In the genomic region with DNA sequence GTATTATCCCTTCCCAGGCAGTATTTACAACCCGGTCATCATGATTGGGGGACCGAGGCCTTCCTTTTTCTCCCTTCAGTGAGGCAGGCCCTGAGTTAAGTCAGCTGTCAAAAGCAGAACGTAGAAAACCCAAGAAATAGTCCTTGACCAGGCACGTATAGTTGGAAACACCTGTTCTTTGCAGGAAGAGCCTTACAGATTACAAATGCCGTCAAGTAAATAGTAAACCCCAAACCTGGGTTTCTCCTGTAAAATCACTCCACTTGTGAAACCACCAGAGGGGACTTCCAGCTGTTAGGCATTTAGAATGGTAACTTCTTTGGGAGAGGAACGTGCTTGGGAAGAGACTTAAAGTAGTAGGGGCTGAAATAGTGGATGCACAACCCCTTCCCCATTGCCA, we compare ENCODE assay signal across 9 cellular contexts. TPM values are rescaled to one million over a fixed set of nuclear protein-coding genes. Genes with fewer than 3 reads are reported as not detected.
DNase-seq lines count a peak whose midpoint lies in the region; ATAC-seq, FAIRE-seq and TF ChIP-seq lines count a peak whose summit lies in the region.
"Had no signal": no experiment of that assay in that cellular context is flagged by ENCODE, and none has a peak within 500 bp of the region (broad histone marks: within the 10 kb centered on the region; RNA-seq: fewer than 3 reads in every experiment).

No MANE protein-coding gene starts in this region.

- no peaks in the 10 kb centered on the region for H3K36me3 Mint-ChIP-seq in IgD-negative memory B cell
- H3K36me3 Mint-ChIP-seq in natural killer cell treated with Interleukin-12 subunit alpha and Interleukin-12 subunit beta and Interleukin-15 and Interleukin-18, amount 100 ng/mL, for 72 hours: peaks cover 17% of the 10 kb centered on the region

- no peak for TF ChIP-seq RAD21 in K562 (CRISPR knock-in tag; conservative IDR thresholded peaks at IDR 0.05 in 1 of 2, IDR thresholded peaks at IDR 0.05 in 1 of 2)

- intact Hi-C loops in K562 (cut with micrococcal nuclease): loop anchor here (5.0 kb wide), 1 partner anchor 139 kb away; the partner anchor contains the start of gene HDGFL3
- intact Hi-C loops in mucosa of descending colon (cut with DNase I, micrococcal nuclease): no loop called here

- peaks cover 8% of the 10 kb centered on the region for H3K9me3 ChIP-seq in K562 (replicated peaks; ENCODE audit: control insufficient read depth, insufficient read depth, low read depth, low read length)
- H3K9me3 ChIP-seq in mucosa of descending colon: peaks cover 2% of the 10 kb centered on the region

- no peaks in the 10 kb centered on the region for H3K27me3 ChIP-seq in K562 (ENCODE audit: control insufficient read depth in 2 of 2, insufficient read depth in 2 of 2, low read length in 2 of 2)

- H3K4me1 Mint-ChIP-seq in IgD-negative memory B cell: peaks cover 5 to 16% (median 14%) of the 10 kb centered on the region in 3 donors
- peaks cover 5 to 20% of the 10 kb centered on the region in 2 donors for H3K4me1 Mint-ChIP-seq in natural killer cell treated with Interleukin-12 subunit alpha and Interleukin-12 subunit beta and Interleukin-15 and Interleukin-18, amount 100 ng/mL, for 72 hours (ENCODE audit: low read depth in 2 of 2)

- peak overlapping the region; percentile 89 for H3K27ac ChIP-seq in 22Rv1
- H3K27ac ChIP-seq in K562 (ENCODE audit: extremely low read depth, low read depth, low read length): peak overlapping the region; percentile 92; the same call in 2 of the 3 replicates

- 85% methylated on average over 6 of the region's 6 CpGs for WGBS in K562 (ENCODE audit: insufficient coverage, low coverage, missing lambda C conversion rate)

- peak overlapping the region; percentile 94 for H2AFZ ChIP-seq in K562 (ENCODE audit: low read depth, low read length)

- TF ChIP-seq CTCF in 22Rv1 (IDR thresholded peaks at IDR 0.05) (no peak), K562 (IDR thresholded peaks at IDR 0.05 in 2 of 3, conservative IDR thresholded peaks at IDR 0.05 in 1 of 3; ENCODE audit: insufficient read depth in 2 of 3, low read depth in 1 of 3, low read length in 3 of 3) (no peak), mucosa of descending colon (IDR thresholded peaks at IDR 0.05) (no peak)

- CTCF ChIA-PET in K562 (lab: Yijun Ruan, JAX; ENCODE audit: low intra/inter-chr PET ratio): no interaction called here

- peaks cover 22% of the 10 kb centered on the region for H3K36me3 ChIP-seq in K562 (ENCODE audit: control insufficient read depth, insufficient read depth, low read length)
- H3K36me3 ChIP-seq in mucosa of descending colon (ENCODE audit: low read depth): no peaks in the 10 kb centered on the region

- ATAC-seq in K562: no peak
- ATAC-seq in natural killer cell treated with Interleukin-12 subunit alpha and Interleukin-12 subunit beta and Interleukin-15 and Interleukin-18, amount 100 ng/mL, for 72 hours: no peak
- no peak for ATAC-seq in GM21360 (IDR thresholded peaks at IDR 0.05; ENCODE audit: unreplicated experiment)
- ATAC-seq in mucosa of descending colon: no peak

- no peak for TF ChIP-seq EP300 in K562 (IDR thresholded peaks at IDR 0.05; ENCODE audit: low read length)

- peaks cover 0 to 4% (median 3%) of the 10 kb centered on the region in 3 donors for H3K9me3 Mint-ChIP-seq in IgD-negative memory B cell
- no peaks in the 10 kb centered on the region for H3K9me3 Mint-ChIP-seq in natural killer cell treated with Interleukin-12 subunit alpha and Interleukin-12 subunit beta and Interleukin-15 and Interleukin-18, amount 100 ng/mL, for 72 hours

- in situ Hi-C loops in K562 (cut with MboI): no loop called here

- H3K4me3 Mint-ChIP-seq in IgD-negative memory B cell: peak overlapping the region; percentile 62 to 91 (median 81)
- peak overlapping the region; percentile 66 for H3K4me3 Mint-ChIP-seq in natural killer cell treated with Interleukin-12 subunit alpha and Interleukin-12 subunit beta and Interleukin-15 and Interleukin-18, amount 100 ng/mL, for 72 hours

- H3K4me2 ChIP-seq in K562 (ENCODE audit: insufficient read depth, low read length): peak overlapping the region; percentile 91; the same call in 1 of the 2 replicates

- no peak for FAIRE-seq in K562 (lab: Jason Lieb, UNC)

- peaks cover 40% of the 10 kb centered on the region for H3K79me2 ChIP-seq in K562 (ENCODE audit: control insufficient read depth, insufficient read depth, low read length)

- H3K9ac ChIP-seq in K562 (ENCODE audit: insufficient read depth in 1 of 2, low read depth in 2 of 2, low read length in 2 of 2): peak overlapping the region in 1 of 2 experiments; percentile 93; a peak in 1 of 4 replicates

- no peaks in the 10 kb centered on the region for H3K9me1 ChIP-seq in K562 (ENCODE audit: control insufficient read depth, insufficient read depth, low read length)

- peaks cover 9 to 19% of the 10 kb centered on the region in 2 experiments for H3K4me1 ChIP-seq in K562 (replicated peaks in 1 of 2; ENCODE audit: control insufficient read depth in 2 of 2, insufficient read depth in 2 of 2, low read length in 2 of 2)
- H3K4me1 ChIP-seq in mucosa of descending colon (ENCODE audit: low read depth): peaks cover 24% of the 10 kb centered on the region

- H3K27me3 Mint-ChIP-seq in IgD-negative memory B cell: no peaks in the 10 kb centered on the region
- H3K27me3 Mint-ChIP-seq in natural killer cell treated with Interleukin-12 subunit alpha and Interleukin-12 subunit beta and Interleukin-15 and Interleukin-18, amount 100 ng/mL, for 72 hours: no peaks in the 10 kb centered on the region

- H4K20me1 ChIP-seq in K562 (replicated peaks; ENCODE audit: control insufficient read depth, insufficient read depth, low read length): peaks cover 17% of the 10 kb centered on the region; the same call in 1 of the 2 replicates

- TF ChIP-seq POLR2A in K562 (conservative IDR thresholded peaks at IDR 0.05): no peak

- POLR2A ChIA-PET in K562 (lab: Yijun Ruan, JAX): interaction anchor here (1.1 to 2.1 kb wide), 2 partner anchors 10 to 41 kb away, joined by 3 to 6 read pairs; no protein-coding TSS in a partner anchor

- H3K27ac Mint-ChIP-seq in IgD-negative memory B cell: peak overlapping the region in 2 of 3 donors; percentile 60 to 82
- peak overlapping the region; percentile 66 to 67 for H3K27ac Mint-ChIP-seq in natural killer cell treated with Interleukin-12 subunit alpha and Interleukin-12 subunit beta and Interleukin-15 and Interleukin-18, amount 100 ng/mL, for 72 hours

- no TSS peak for BruUV-seq in K562 (replicated peaks; lab: Mats Ljungman, UMichigan)

- H3K4me3 ChIP-seq in K562: no peak overlapping the region
- H3K4me3 ChIP-seq in mucosa of descending colon: no peak overlapping the region

- DNase-seq in K562 (ENCODE audit: extremely low read depth in 1 of 4, low spot score in 3 of 4): no peak
- no peak for DNase-seq in natural killer cell treated with Interleukin-12 subunit alpha and Interleukin-12 subunit beta and Interleukin-15 and Interleukin-18, amount 100 ng/mL, for 72 hours (ENCODE audit: low spot score)
- no peak for DNase-seq in mucosa of descending colon
- no peak for DNase-seq in HK-2 (ENCODE audit: unreplicated experiment)
- no peak for DNase-seq in NCI-H1105 treated with DMSO at 0.1 percent for 48 hours (lab: John Stamatoyannopoulos, UW)
- DNase-seq: NCI-H187 had no signal

RNA-seq across cellular contexts. Expression of gene BTBD1, which starts 1.0 kb away (rescaled TPM):
- polyA plus RNA-seq in IgD-negative memory B cell (49.7 TPM), K562 (2011; rRNA removed) (91.7 and 106 TPM in 2 replicates), K562 (2014; fragmentation: Illumina TruSeq; extraction: Trizol) (89.5 and 94.1 TPM in 2 replicates), K562 (2014; fragmentation: Nextera tagmentation; extraction: Ambion mirVana) (10 to 100 TPM; 19.4 to 27.2 TPM), K562 (2014; rRNA removed) (73.6 and 74.9 TPM in 2 replicates)
- total RNA-seq in K562 (2011; cell fraction: chromatin; rRNA removed; ENCODE audit: low replicate concordance): 36.3 and 67.9 TPM in 2 replicates
- total RNA-seq in K562 (2011; cell fraction: nucleolus; rRNA removed): 28.7 and 30.3 TPM in 2 replicates
- 50.4 and 78.1 TPM in 2 replicates for total RNA-seq in K562 (2011; cell fraction: nucleoplasm; rRNA removed)
- total RNA-seq in K562 (2014; rRNA removed) (89.1 and 90.4 TPM in 2 replicates), K562 (2014; rRNA removed; fragmentation: Illumina TruSeq; extraction: Trizol) (97.6 and 107 TPM in 2 replicates), K562 (2015; rRNA removed; fragmentation: Illumina TruSeq; extraction: Trizol) (87.4 and 93.4 TPM in 2 replicates), K562 (2021) (75.8 and 77.3 TPM in 2 replicates), mucosa of descending colon (10 to 100 TPM; 50.9 to 57.8 (median 53.7) TPM)
- 42.8 and 47.8 TPM in 2 replicates for polyA plus RNA-seq in K562 (2011; cell fraction: cytosol; rRNA removed)
- polyA plus RNA-seq in K562 (2011; cell fraction: nucleus; rRNA removed): 32.2 and 50.2 TPM in 2 replicates
- polyA plus RNA-seq in K562 (2012): 58.8 and 59.6 TPM in 2 replicates
- polyA minus RNA-seq in K562 (2011; rRNA and poly(A)+ RNA removed): 134 and 142 TPM in 2 replicates
- 66.7 and 84.5 TPM in 2 replicates for polyA minus RNA-seq in K562 (2011; cell fraction: cytosol; rRNA and poly(A)+ RNA removed)
- polyA minus RNA-seq in K562 (2011; cell fraction: nucleus; rRNA and poly(A)+ RNA removed): 32.2 and 51.5 TPM in 2 replicates
- 10 to 100 TPM; 63.3 to 71.9 TPM for total RNA-seq in natural killer cell treated with Interleukin-12 subunit alpha and Interleukin-12 subunit beta and Interleukin-15 and Interleukin-18, amount 100 ng/mL, for 72 hours

RNA-seq across cellular contexts. Expression of gene TM6SF1, which starts 39.4 kb away (rescaled TPM):
- polyA plus RNA-seq in IgD-negative memory B cell (0.29 TPM), K562 (2011; rRNA removed) (1.0 and 6.1 TPM in 2 replicates), K562 (2014; fragmentation: Illumina TruSeq; extraction: Trizol) (3.5 and 4.4 TPM in 2 replicates), K562 (2014; fragmentation: Nextera tagmentation; extraction: Ambion mirVana) (1 to 10 TPM; 5.2 to 5.6 TPM), K562 (2014; rRNA removed) (2.9 and 4.5 TPM in 2 replicates)
- total RNA-seq in K562 (2011; cell fraction: chromatin; rRNA removed; ENCODE audit: low replicate concordance): 3.2 and 5.4 TPM in 2 replicates
- total RNA-seq in K562 (2011; cell fraction: nucleolus; rRNA removed): 2.3 and 3.0 TPM in 2 replicates
- total RNA-seq in K562 (2011; cell fraction: nucleoplasm; rRNA removed): 1.7 and 2.9 TPM in 2 replicates
- total RNA-seq in K562 (2014; rRNA removed) (1.8 and 3.3 TPM in 2 replicates), K562 (2014; rRNA removed; fragmentation: Illumina TruSeq; extraction: Trizol) (4.4 and 4.6 TPM in 2 replicates), K562 (2015; rRNA removed; fragmentation: Illumina TruSeq; extraction: Trizol) (1.1 and 1.3 TPM in 2 replicates), K562 (2021) (2.7 and 4.1 TPM in 2 replicates), mucosa of descending colon (1 to 10 TPM; 1.2 to 4.9 (median 1.5) TPM)
- 0.34 and 2.9 TPM in 2 replicates for polyA plus RNA-seq in K562 (2011; cell fraction: cytosol; rRNA removed)
- polyA plus RNA-seq in K562 (2011; cell fraction: nucleus; rRNA removed): 1.5 and 9.2 TPM in 2 replicates
- polyA plus RNA-seq in K562 (2012): 2.7 and 34.9 TPM in 2 replicates
- 0.35 and 2.2 TPM in 2 replicates for polyA minus RNA-seq in K562 (2011; rRNA and poly(A)+ RNA removed)
- polyA minus RNA-seq in K562 (2011; cell fraction: cytosol; rRNA and poly(A)+ RNA removed): 1.0 TPM in 1 of 2 replicates, not detected in the other
- polyA minus RNA-seq in K562 (2011; cell fraction: nucleus; rRNA and poly(A)+ RNA removed): 0.54 and 4.1 TPM in 2 replicates
- total RNA-seq in natural killer cell treated with Interleukin-12 subunit alpha and Interleukin-12 subunit beta and Interleukin-15 and Interleukin-18, amount 100 ng/mL, for 72 hours: 10 to 100 TPM; 15.0 to 23.7 TPM

RNA-seq across cellular contexts. Expression of gene C15orf40, which starts 56.6 kb away (rescaled TPM):
- 54.5 TPM for polyA plus RNA-seq in IgD-negative memory B cell
- 46.2 and 54.6 TPM in 2 replicates for total RNA-seq in K562 (2011; cell fraction: chromatin; rRNA removed; ENCODE audit: low replicate concordance)
- total RNA-seq in K562 (2011; cell fraction: nucleolus; rRNA removed): 35.3 and 48.2 TPM in 2 replicates
- total RNA-seq in K562 (2011; cell fraction: nucleoplasm; rRNA removed): 49.2 and 71.3 TPM in 2 replicates
- total RNA-seq in K562 (2014; rRNA removed): 15.9 and 18.4 TPM in 2 replicates
- total RNA-seq in K562 (2014; rRNA removed; fragmentation: Illumina TruSeq; extraction: Trizol): 30.3 and 33.7 TPM in 2 replicates
- 13.6 and 22.1 TPM in 2 replicates for total RNA-seq in K562 (2015; rRNA removed; fragmentation: Illumina TruSeq; extraction: Trizol)
- 22.9 and 27.0 TPM in 2 replicates for total RNA-seq in K562 (2021)
- polyA plus RNA-seq in K562 (2011; rRNA removed): 21.4 and 27.0 TPM in 2 replicates
- polyA plus RNA-seq in K562 (2011; cell fraction: cytosol; rRNA removed): 13.7 and 19.6 TPM in 2 replicates
- polyA plus RNA-seq in K562 (2011; cell fraction: nucleus; rRNA removed): 18.6 and 24.1 TPM in 2 replicates
- 28.6 and 37.1 TPM in 2 replicates for polyA plus RNA-seq in K562 (2012)
- polyA plus RNA-seq in K562 (2014; fragmentation: Illumina TruSeq; extraction: Trizol): 23.2 and 33.9 TPM in 2 replicates
- 10 to 100 TPM; 49.9 to 52.0 TPM for polyA plus RNA-seq in K562 (2014; fragmentation: Nextera tagmentation; extraction: Ambion mirVana)
- polyA plus RNA-seq in K562 (2014; rRNA removed): 21.8 and 29.6 TPM in 2 replicates
- polyA minus RNA-seq in K562 (2011; rRNA and poly(A)+ RNA removed): 13.9 and 15.5 TPM in 2 replicates
- polyA minus RNA-seq in K562 (2011; cell fraction: cytosol; rRNA and poly(A)+ RNA removed): 4.8 and 6.3 TPM in 2 replicates
- polyA minus RNA-seq in K562 (2011; cell fraction: nucleus; rRNA and poly(A)+ RNA removed): 25.8 and 31.9 TPM in 2 replicates
- 10 to 100 TPM; 23.7 to 25.5 TPM for total RNA-seq in natural killer cell treated with Interleukin-12 subunit alpha and Interleukin-12 subunit beta and Interleukin-15 and Interleukin-18, amount 100 ng/mL, for 72 hours
- total RNA-seq in mucosa of descending colon: 10 to 100 TPM; 21.4 to 24.6 (median 23.0) TPM
